Comparison of ENCODE assay signal across 28 cellular contexts in genomic region chr7:157088136-157088535, GRCh38.
"Had no signal": no experiment of that assay in that cellular context is flagged by ENCODE, and none has a peak within 500 bp of the region (broad histone marks: within the 10 kb centered on the region; RNA-seq: fewer than 3 reads in every experiment).

No MANE protein-coding gene starts in this region.

- H3K36me3 Mint-ChIP-seq: activated CD4-positive, alpha-beta memory T cell treated with anti-CD3 and anti-CD28 coated beads for 36 hours had no signal

- H3K36me3 ChIP-seq: brain microvascular endothelial cell had no signal

- H3K4me3 Mint-ChIP-seq: activated CD4-positive, alpha-beta memory T cell treated with anti-CD3 and anti-CD28 coated beads for 36 hours; activated CD4-positive, alpha-beta T cell treated with anti-CD3 and anti-CD28 coated beads for 36 hours; activated CD4-positive, alpha-beta T cell treated with anti-CD3 and anti-CD28 coated beads, Interleukin-2, amount 10 ng/mL, durations not matched to agents 24 days and 14 days; activated CD8-positive, alpha-beta T cell treated with anti-CD3 and anti-CD28 coated beads, Interleukin-2, amount 10 ng/mL, durations not matched to agents 7 days and 5 days; activated naive CD8-positive, alpha-beta T cell; activated T-cell treated with anti-CD3 and anti-CD28 coated beads, Interleukin-2, amount 50 U/mL, for 4 hours; activated T-helper 17 cell treated with anti-CD3 and anti-CD28 coated beads, Interleukin-2, amount 50 U/mL, for 72 hours; central memory CD8-positive, alpha-beta T cell; dendritic cell treated with granulocyte-macrophage colony-stimulating factor and Interleukin-4, amounts not matched to agents 40 ng/mL and 50 ng/mL, for 4 days; endodermal cell had no signal

- H3K27me3 ChIP-seq: brain microvascular endothelial cell had no signal

- H3K27me3 Mint-ChIP-seq: activated CD4-positive, alpha-beta T cell treated with anti-CD3 and anti-CD28 coated beads, Interleukin-2, amount 10 ng/mL, durations not matched to agents 24 days and 14 days had no signal

- H3K27ac Mint-ChIP-seq: activated CD4-positive, alpha-beta memory T cell treated with anti-CD3 and anti-CD28 coated beads for 36 hours; activated CD4-positive, alpha-beta T cell treated with anti-CD3 and anti-CD28 coated beads for 36 hours; activated CD4-positive, alpha-beta T cell treated with anti-CD3 and anti-CD28 coated beads, Interleukin-2, amount 10 ng/mL, durations not matched to agents 24 days and 14 days; activated CD8-positive, alpha-beta T cell treated with anti-CD3 and anti-CD28 coated beads, Interleukin-2, amount 10 ng/mL, durations not matched to agents 7 days and 5 days; activated naive CD8-positive, alpha-beta T cell; activated T-helper 17 cell treated with anti-CD3 and anti-CD28 coated beads, Interleukin-2, amount 50 U/mL, for 72 hours; dendritic cell treated with granulocyte-macrophage colony-stimulating factor and Interleukin-4, amounts not matched to agents 40 ng/mL and 50 ng/mL, for 4 days; endodermal cell had no signal

- FAIRE-seq: astrocyte, bronchial epithelial cell, frontal cortex had no signal

- ATAC-seq: activated CD4-positive, alpha-beta T cell treated with anti-CD3 and anti-CD28 coated beads for 36 hours; activated CD8-positive, alpha-beta T cell treated with anti-CD3 and anti-CD28 coated beads, Interleukin-2, amount 10 ng/mL, durations not matched to agents 7 days and 5 days; activated T-cell treated with anti-CD3 and anti-CD28 coated beads, Interleukin-2, amount 50 U/mL, for 4 hours; activated T-helper 17 cell treated with anti-CD3 and anti-CD28 coated beads, Interleukin-2, amount 50 U/mL, for 72 hours; esophagus mucosa had no signal

- DNase-seq: activated CD4-positive, alpha-beta memory T cell treated with anti-CD3 and anti-CD28 coated beads for 36 hours; activated CD4-positive, alpha-beta T cell treated with anti-CD3 and anti-CD28 coated beads for 36 hours; activated CD4-positive, alpha-beta T cell treated with anti-CD3 and anti-CD28 coated beads, Interleukin-2, amount 10 ng/mL, durations not matched to agents 24 days and 14 days; activated CD4-positive, CD25-positive, alpha-beta regulatory T cell; activated CD4-positive, CD25-positive, alpha-beta regulatory T cell treated with anti-CD3 and anti-CD28 coated beads, Interleukin-2, amount 50 U/mL, for 72 hours; activated CD8-positive, alpha-beta T cell treated with anti-CD3 and anti-CD28 coated beads, Interleukin-2, amount 10 ng/mL, durations not matched to agents 7 days and 5 days; activated effector memory CD4-positive, alpha-beta T cell treated with Interleukin-2 at 50 U/mL for 16 hours; activated gamma-delta T cell treated with Interleukin-2 at 50 U/mL for 16 hours; activated naive CD4-positive, alpha-beta T cell treated with anti-CD3 and anti-CD28 coated beads, Interleukin-2, amount 50 U/mL, for 16 hours; activated naive CD4-positive, alpha-beta T cell treated with Interleukin-2 at 50 U/mL for 16 hours; activated T-cell treated with anti-CD3 and anti-CD28 coated beads, Interleukin-2, amount 50 U/mL, for 4 hours; amniotic stem cell; anterior cingulate cortex; brain microvascular endothelial cell; dorsolateral prefrontal cortex; effector memory CD4-positive, alpha-beta T cell; endodermal cell; foreskin fibroblast; T-helper 2 cell had no signal

- H3K4me3 ChIP-seq: coronary artery, dorsolateral prefrontal cortex had no signal

- H3K4me1 Mint-ChIP-seq: activated CD4-positive, alpha-beta T cell treated with anti-CD3 and anti-CD28 coated beads for 36 hours; activated CD4-positive, alpha-beta T cell treated with anti-CD3 and anti-CD28 coated beads, Interleukin-2, amount 10 ng/mL, durations not matched to agents 24 days and 14 days; activated T-helper 17 cell treated with anti-CD3 and anti-CD28 coated beads, Interleukin-2, amount 50 U/mL, for 72 hours; central memory CD8-positive, alpha-beta T cell; endodermal cell had no signal

- H3K27ac ChIP-seq: brain microvascular endothelial cell, coronary artery, dorsolateral prefrontal cortex had no signal
